ENCODE assay signal across 16 cellular contexts in genomic region chr7:32036557-32036956, GRCh38. TPM values are rescaled to one million over a fixed set of nuclear protein-coding genes. Genes with fewer than 3 reads are reported as not detected.
DNase-seq lines count a peak whose midpoint lies in the region; ATAC-seq, FAIRE-seq and TF ChIP-seq lines count a peak whose summit lies in the region.
"Had no signal": no experiment of that assay in that cellular context is flagged by ENCODE, and none has a peak within 500 bp of the region (broad histone marks: within the 10 kb centered on the region; RNA-seq: fewer than 3 reads in every experiment).

No MANE protein-coding gene starts in this region.

- no peaks in the 10 kb centered on the region for H4K20me1 ChIP-seq in astrocyte (ENCODE audit: insufficient read depth, low read length)

- 47 to 55% methylated on average over 2 of the region's 2 CpGs for WGBS in esophagus squamous epithelium, 2 donors

- H3K27me3 ChIP-seq in astrocyte (ENCODE audit: insufficient read depth, low read length) = no peaks in the 10 kb centered on the region
- H3K27me3 ChIP-seq in esophagus squamous epithelium = no peaks in the 10 kb centered on the region
- H3K27me3 ChIP-seq: esophagus muscularis mucosa, sigmoid colon had no signal

- H2AFZ ChIP-seq in astrocyte (ENCODE audit: low read depth, low read length) = no peak overlapping the region

- peak overlapping the region; percentile 38 for H3K27ac Mint-ChIP-seq in astrocyte (ENCODE audit: unreplicated experiment)
- H3K27ac Mint-ChIP-seq in natural killer cell = no peak overlapping the region
- H3K27ac Mint-ChIP-seq: B cell had no signal

- ATAC-seq in GM18873 (IDR thresholded peaks at IDR 0.05; ENCODE audit: low FRiP score, unreplicated experiment) (peak; percentile 49), HG03457 (IDR thresholded peaks at IDR 0.05; ENCODE audit: unreplicated experiment) (peak; percentile 42), natural killer cell (no peak)
- ATAC-seq: activated CD4-positive, CD25-positive, alpha-beta regulatory T cell treated with anti-CD3 and anti-CD28 coated beads, Interleukin-2, amount 50 U/mL, for 24 hours had no signal

- no peaks in the 10 kb centered on the region for H3K36me3 Mint-ChIP-seq in astrocyte (ENCODE audit: low read depth, unreplicated experiment)
- no peaks in the 10 kb centered on the region for H3K36me3 Mint-ChIP-seq in natural killer cell

- peaks cover 36% of the 10 kb centered on the region for H3K4me1 Mint-ChIP-seq in astrocyte (ENCODE audit: low read depth, unreplicated experiment)
- H3K4me1 Mint-ChIP-seq in natural killer cell = no peaks in the 10 kb centered on the region
- H3K4me1 Mint-ChIP-seq: B cell; central memory CD8-positive, alpha-beta T cell had no signal

- H3K9me3 Mint-ChIP-seq in astrocyte (ENCODE audit: unreplicated experiment) (no peaks in the 10 kb centered on the region), natural killer cell (peaks cover 0 to 1% of the 10 kb centered on the region in 2 donors)

- DNase-seq in ACHN = peak; percentile 45
- DNase-seq in astrocyte (ENCODE audit: low read depth) = peak; percentile 77
- DNase-seq in NCI-H146 treated with DMSO at 0.1 percent for 48 hours (lab: John Stamatoyannopoulos, UW; ENCODE audit: unreplicated experiment) = no peak
- DNase-seq in HTR-8/SVneo (ENCODE audit: insufficient read length, low spot score) = no peak
- DNase-seq in natural killer cell = no peak
- no peak for DNase-seq in esophagus squamous epithelium (lab: John Stamatoyannopoulos, UW)
- DNase-seq: NCI-H524, sigmoid colon, SJCRH30 had no signal

- H3K36me3 ChIP-seq in astrocyte (ENCODE audit: insufficient read depth, low read length) = no peaks in the 10 kb centered on the region
- no peaks in the 10 kb centered on the region for H3K36me3 ChIP-seq in esophagus squamous epithelium
- H3K36me3 ChIP-seq: esophagus muscularis mucosa, sigmoid colon, SJCRH30, thoracic aorta had no signal

- H3K27ac ChIP-seq in astrocyte (ENCODE audit: low read depth, low read length) (no peak overlapping the region), esophagus squamous epithelium (no peak overlapping the region)
- H3K27ac ChIP-seq: esophagus muscularis mucosa, sigmoid colon, SJCRH30, thoracic aorta had no signal

- no peak overlapping the region for H3K9ac ChIP-seq in astrocyte (ENCODE audit: low read length)

- peaks cover 52% of the 10 kb centered on the region for H3K79me2 ChIP-seq in astrocyte (ENCODE audit: insufficient read depth, low read length)

- intact Hi-C loops in natural killer cell (cut with micrococcal nuclease) (no loop called here), esophagus squamous epithelium (cut with DNase I) (no loop called here)

- H3K4me1 ChIP-seq in astrocyte (ENCODE audit: insufficient read depth, low read length) = peaks cover 13% of the 10 kb centered on the region
- H3K4me1 ChIP-seq in esophagus squamous epithelium = peaks cover 0 to 20% (median 0%) of the 10 kb centered on the region in 3 donors
- H3K4me1 ChIP-seq: SJCRH30 had no signal

- H3K4me3 Mint-ChIP-seq in astrocyte (ENCODE audit: unreplicated experiment) = no peak overlapping the region
- no peak overlapping the region for H3K4me3 Mint-ChIP-seq in natural killer cell
- H3K4me3 Mint-ChIP-seq: B cell; central memory CD8-positive, alpha-beta T cell had no signal

- no peaks in the 10 kb centered on the region for H3K9me3 ChIP-seq in astrocyte (ENCODE audit: insufficient read depth, low read depth, low read length)
- no peaks in the 10 kb centered on the region for H3K9me3 ChIP-seq in esophagus squamous epithelium
- H3K9me3 ChIP-seq: esophagus muscularis mucosa, sigmoid colon, SJCRH30, thoracic aorta had no signal

- H3K4me3 ChIP-seq in astrocyte (ENCODE audit: insufficient read depth, low read depth, low read length) (no peak overlapping the region), esophagus squamous epithelium (no peak overlapping the region)
- H3K4me3 ChIP-seq: esophagus muscularis mucosa, sigmoid colon, SJCRH30, thoracic aorta had no signal

- TF ChIP-seq POLR2A in esophagus squamous epithelium (IDR thresholded peaks at IDR 0.05) = no peak

- H3K4me2 ChIP-seq in astrocyte (ENCODE audit: low read length) = peak overlapping the region; percentile 13

- no peak for TF ChIP-seq CTCF in astrocyte (IDR thresholded peaks at IDR 0.05; ENCODE audit: insufficient read depth, low read depth, low read length)
- no peak for TF ChIP-seq CTCF in natural killer cell (IDR thresholded peaks at IDR 0.05)
- TF ChIP-seq CTCF in esophagus squamous epithelium (IDR thresholded peaks at IDR 0.05) = no peak

- H3K27me3 Mint-ChIP-seq in astrocyte (ENCODE audit: low read depth, unreplicated experiment) (no peaks in the 10 kb centered on the region), natural killer cell (ENCODE audit: low read depth in 2 of 2) (no peaks in the 10 kb centered on the region)
- H3K27me3 Mint-ChIP-seq: central memory CD8-positive, alpha-beta T cell had no signal

- FAIRE-seq in astrocyte (lab: Jason Lieb, UNC) (peak; percentile 26), HTR-8/SVneo (lab: Jason Lieb, UNC) (no peak)

- in situ Hi-C loops in ACHN (cut with HindIII; ENCODE audit: low pct_ligation_motif_present, low pct_unique_long_range_greater_than_20kb, low sequenced_read_pairs) = no loop called here

RNA-seq across cellular contexts. Expression of gene PDE1C, which starts 33.6 kb away (rescaled TPM):
- total RNA-seq in astrocyte (14.9 and 31.6 TPM in 2 replicates), natural killer cell (not detected), esophagus squamous epithelium (10 to 100 TPM in 1 of 4 donors, 1 to 10 TPM in 1, under 1 TPM in 2; 0.19 to 14.5 (median 2.9) TPM)

Comparison
In these comparisons a context has a peak if more than half of its experiments do, and no peak if none do; other contexts are left out.
1. DNase-seq: peak in ACHN (single experiment) and astrocyte (single experiment); none in NCI-H146 treated with DMSO at 0.1 percent for 48 hours (single experiment), HTR-8/SVneo (single experiment), natural killer cell (single experiment) and esophagus squamous epithelium (single experiment).
2. ATAC-seq: peak in GM18873 (single experiment) and HG03457 (single experiment); none in natural killer cell (0 of 3).